Comparison of ENCODE assay signal across 9 cellular contexts in the genomic region with DNA sequence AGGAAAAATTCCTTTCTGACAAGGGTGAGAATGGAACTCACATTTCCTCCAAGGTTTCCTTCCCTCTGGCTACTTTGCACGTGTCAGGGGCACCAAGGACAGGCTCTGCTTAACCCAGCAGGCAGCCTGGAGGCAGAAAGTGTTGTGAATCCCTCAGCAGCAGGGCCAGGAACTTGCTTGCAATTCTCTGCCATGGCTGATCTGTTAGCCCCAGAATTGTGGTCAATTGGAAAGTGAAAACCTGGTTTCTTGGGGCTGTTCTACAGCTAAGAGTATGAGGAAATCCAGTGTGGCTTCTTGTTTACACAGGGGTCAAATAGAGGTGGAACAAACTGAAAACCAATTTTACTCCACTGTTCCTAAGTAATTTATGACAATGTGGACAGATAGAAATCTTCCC. TPM values are rescaled to one million over a fixed set of nuclear protein-coding genes. Genes with fewer than 3 reads are reported as not detected.
DNase-seq lines count a peak whose midpoint lies in the region; ATAC-seq and TF ChIP-seq lines count a peak whose summit lies in the region.
"Had no signal": no experiment of that assay in that cellular context is flagged by ENCODE, and none has a peak within 500 bp of the region (broad histone marks: within the 10 kb centered on the region; RNA-seq: fewer than 3 reads in every experiment).

No MANE protein-coding gene starts in this region.

- H3K4me1 ChIP-seq in OCI-LY3 (ENCODE audit: low read length), result peaks cover 29% of the 10 kb centered on the region

- no peaks in the 10 kb centered on the region for H3K9me3 ChIP-seq in OCI-LY3 (ENCODE audit: insufficient read depth, low read length)

- no peak overlapping the region for H3K9ac ChIP-seq in OCI-LY3 (ENCODE audit: low read length)

- DNase-seq in GM19240 (ENCODE audit: insufficient read length, low spot score) (peak; percentile 24), renal cortical epithelial cell (ENCODE audit: low read depth) (peak; percentile 86), NCI-H774 (lab: John Stamatoyannopoulos, UW) (no peak), RKO (ENCODE audit: low spot score) (no peak), NCI-H1417 treated with DMSO at 0.1 percent for 48 hours (lab: John Stamatoyannopoulos, UW) (no peak)
- DNase-seq: central memory CD4-positive, alpha-beta T cell; midbrain had no signal

- no peaks in the 10 kb centered on the region for H4K20me1 ChIP-seq in OCI-LY3 (ENCODE audit: insufficient read depth, low read length)

- H3K27me3 ChIP-seq in OCI-LY3 (ENCODE audit: low read depth, low read length), result 0 out of 2 replicates have a peak, but pooled peaks cover 4% of the 10 kb centered on the region

- H3K27ac ChIP-seq in OCI-LY3 (ENCODE audit: low read length), result no peak overlapping the region

- H3K4me3 ChIP-seq in OCI-LY3 (ENCODE audit: low read length), result no peak overlapping the region

- H3K4me2 ChIP-seq in OCI-LY3 (ENCODE audit: low read length), result peak overlapping the region; percentile 18

- H2AFZ ChIP-seq in OCI-LY3 (ENCODE audit: low read depth, low read length), result 0 out of 2 replicates have a peak overlapping the region, but pooled peaks have one; percentile 33

- H3K36me3 ChIP-seq in OCI-LY3 (replicated peaks; ENCODE audit: low read depth, low read length), result no peaks in the 10 kb centered on the region

- peak; percentile 95 for ATAC-seq in HG02938 (IDR thresholded peaks at IDR 0.05; ENCODE audit: unreplicated experiment)

- no peak for TF ChIP-seq CTCF in OCI-LY3 (IDR thresholded peaks at IDR 0.05; ENCODE audit: low read depth, low read length)

- no peaks in the 10 kb centered on the region for H3K79me2 ChIP-seq in OCI-LY3 (ENCODE audit: low read length)

RNA-seq across cellular contexts. Expression of a gene that starts 38.3 kb away (rescaled TPM):
- total RNA-seq in renal cortical epithelial cell, result 8.5 and 21.9 TPM in 2 replicates

Comparison
In these comparisons a context has a peak if more than half of its experiments do, and no peak if none do; other contexts are left out.
1. DNase-seq: peak in GM19240 (single experiment) and renal cortical epithelial cell (single experiment); none in NCI-H774 (single experiment), RKO (single experiment) and NCI-H1417 treated with DMSO at 0.1 percent for 48 hours (single experiment).